12 cellular contexts compared by ENCODE assay signal in the genomic region with DNA sequence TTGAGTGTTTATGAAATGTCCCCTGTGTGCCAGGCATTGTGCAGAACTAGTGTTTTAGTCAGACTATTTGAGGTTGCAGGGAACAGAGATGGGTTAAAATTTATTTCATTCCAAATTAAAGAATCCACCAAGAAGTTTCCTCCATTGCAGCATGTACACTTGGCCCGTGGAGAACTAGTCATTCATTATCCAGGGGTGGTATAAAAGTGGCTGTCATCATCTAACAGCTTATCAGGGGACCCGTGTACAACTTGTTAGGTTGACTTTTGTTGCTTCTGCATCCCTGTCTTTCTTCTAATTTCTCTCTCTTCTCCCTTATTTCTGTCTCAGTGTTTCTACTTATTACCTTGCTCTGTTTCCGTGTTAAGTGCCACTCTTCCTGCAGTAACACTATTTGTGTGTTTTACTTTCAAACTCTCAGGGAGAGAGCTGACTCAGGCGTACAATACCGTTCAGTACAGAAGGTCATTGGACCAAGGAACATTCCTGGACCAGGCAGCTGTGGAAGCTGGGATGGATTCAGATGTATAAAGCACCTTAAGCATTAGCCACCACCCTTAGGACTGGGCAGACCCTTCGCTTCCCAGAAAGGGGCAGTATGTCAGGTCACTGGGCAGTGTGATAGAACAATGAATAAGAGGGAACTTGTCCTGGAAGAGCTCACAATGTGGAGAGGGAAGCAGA. TPM values are rescaled to one million over a fixed set of nuclear protein-coding genes. Genes with fewer than 3 reads are reported as not detected.
DNase-seq lines count a peak whose midpoint lies in the region; ATAC-seq and TF ChIP-seq lines count a peak whose summit lies in the region.
"Had no signal": no experiment of that assay in that cellular context is flagged by ENCODE, and none has a peak within 500 bp of the region (broad histone marks: within the 10 kb centered on the region; RNA-seq: fewer than 3 reads in every experiment).

No MANE protein-coding gene starts in this region.

- no peaks in the 10 kb centered on the region for H3K27me3 Mint-ChIP-seq in activated T-cell treated with anti-CD3 and anti-CD28 coated beads, Interleukin-2, amount 50 U/mL, for 72 hours (ENCODE audit: low read depth)
- H3K27me3 Mint-ChIP-seq in stimulated activated naive B cell treated with anti-CD40 and anti-IgM and Interleukin-4, amounts not matched to agents 10 μg/mL and 1 μg/mL and 100 μg/mL, for 72 hours = no peaks in the 10 kb centered on the region

- H3K27me3 ChIP-seq in brain microvascular endothelial cell (replicated peaks) = no peaks in the 10 kb centered on the region

- H3K36me3 Mint-ChIP-seq in activated T-cell treated with anti-CD3 and anti-CD28 coated beads, Interleukin-2, amount 50 U/mL, for 72 hours (ENCODE audit: insufficient read depth in 2 of 2) = peaks cover 0 to 1% of the 10 kb centered on the region in 2 donors
- H3K36me3 Mint-ChIP-seq in stimulated activated naive B cell treated with anti-CD40 and anti-IgM and Interleukin-4, amounts not matched to agents 10 μg/mL and 1 μg/mL and 100 μg/mL, for 72 hours = peaks cover 1 to 6% of the 10 kb centered on the region in 2 donors

- no peak overlapping the region for H3K4me3 ChIP-seq in brain microvascular endothelial cell (ENCODE audit: low read depth, low read length)
- H3K4me3 ChIP-seq: skin epidermis had no signal

- in situ Hi-C loops in brain microvascular endothelial cell (cut with HindIII; ENCODE audit: low pct_ligation_motif_present, low sequenced_read_pairs) = no loop called here

- no peak for ATAC-seq in activated T-cell treated with anti-CD3 and anti-CD28 coated beads, Interleukin-2, amount 50 U/mL, for 72 hours (replicated peaks in 1 of 2)
- peak; percentile 83 for ATAC-seq in left colon
- no peak for ATAC-seq in stimulated activated naive B cell treated with anti-CD40 and anti-IgM and Interleukin-4, amounts not matched to agents 10 μg/mL and 1 μg/mL and 100 μg/mL, for 72 hours (replicated peaks)
- ATAC-seq: PC-3 had no signal

- DNase-seq in activated T-cell treated with anti-CD3 and anti-CD28 coated beads, Interleukin-2, amount 50 U/mL, for 72 hours = no peak
- DNase-seq in activated T-cell treated with anti-CD3 and anti-CD28 coated beads, Interleukin-2, amount 50 U/mL, for 1 hour = no peak
- DNase-seq in brain microvascular endothelial cell = peak; percentile 31
- DNase-seq in left colon = no peak
- DNase-seq in stimulated activated naive B cell treated with anti-CD40 and anti-IgM and Interleukin-4, amounts not matched to agents 10 μg/mL and 1 μg/mL and 100 μg/mL, for 72 hours = no peak
- no peak for DNase-seq in epidermal melanocyte (ENCODE audit: insufficient read length, low spot score)
- DNase-seq in NOMO-1 treated with dmso at 0.1 percent for 144 hours (lab: John Stamatoyannopoulos, UW; ENCODE audit: unreplicated experiment) = no peak
- DNase-seq in cerebellar nuclear complex (lab: John Stamatoyannopoulos, UW) = no peak
- DNase-seq: activated CD4-positive, alpha-beta T cell treated with anti-CD3 and anti-CD28 coated beads, Interleukin-2, amount 50 U/mL, for 4 hours; PC-3; stimulated activated naive CD4-positive, alpha-beta T cell treated with Interleukin-2 at 50 U/mL for 16 hours had no signal

- H3K27ac ChIP-seq in brain microvascular endothelial cell = no peak overlapping the region

- peak overlapping the region; percentile 6 for H3K27ac Mint-ChIP-seq in activated T-cell treated with anti-CD3 and anti-CD28 coated beads, Interleukin-2, amount 50 U/mL, for 72 hours
- peak overlapping the region; percentile 15 for H3K27ac Mint-ChIP-seq in stimulated activated naive B cell treated with anti-CD40 and anti-IgM and Interleukin-4, amounts not matched to agents 10 μg/mL and 1 μg/mL and 100 μg/mL, for 72 hours

- H3K36me3 ChIP-seq in brain microvascular endothelial cell (replicated peaks) = no peaks in the 10 kb centered on the region

- H3K4me1 Mint-ChIP-seq in activated T-cell treated with anti-CD3 and anti-CD28 coated beads, Interleukin-2, amount 50 U/mL, for 72 hours (ENCODE audit: low read depth) = peaks cover 83% of the 10 kb centered on the region
- peaks cover 39 to 88% of the 10 kb centered on the region in 2 donors for H3K4me1 Mint-ChIP-seq in stimulated activated naive B cell treated with anti-CD40 and anti-IgM and Interleukin-4, amounts not matched to agents 10 μg/mL and 1 μg/mL and 100 μg/mL, for 72 hours

- H3K4me3 Mint-ChIP-seq in activated T-cell treated with anti-CD3 and anti-CD28 coated beads, Interleukin-2, amount 50 U/mL, for 72 hours = peak overlapping the region; percentile 44 to 63
- no peak overlapping the region for H3K4me3 Mint-ChIP-seq in stimulated activated naive B cell treated with anti-CD40 and anti-IgM and Interleukin-4, amounts not matched to agents 10 μg/mL and 1 μg/mL and 100 μg/mL, for 72 hours

- no peaks in the 10 kb centered on the region for H3K9me3 Mint-ChIP-seq in activated T-cell treated with anti-CD3 and anti-CD28 coated beads, Interleukin-2, amount 50 U/mL, for 72 hours
- H3K9me3 Mint-ChIP-seq in stimulated activated naive B cell treated with anti-CD40 and anti-IgM and Interleukin-4, amounts not matched to agents 10 μg/mL and 1 μg/mL and 100 μg/mL, for 72 hours = no peaks in the 10 kb centered on the region

- intact Hi-C loops in left colon (cut with DNase I, micrococcal nuclease) = no loop called here

- no peak for TF ChIP-seq CTCF in brain microvascular endothelial cell (IDR thresholded peaks at IDR 0.05; ENCODE audit: low read depth, low read length, missing control alignments)

RNA-seq across cellular contexts. Expression of a gene that starts 36.1 kb away (rescaled TPM):
- 10 to 100 TPM; 21.4 to 21.8 TPM for total RNA-seq in activated T-cell treated with anti-CD3 and anti-CD28 coated beads, Interleukin-2, amount 50 U/mL, for 72 hours
- 10 to 100 TPM in 1 of 2 donors, 1 to 10 TPM in 1; 9.4 to 12.5 TPM for total RNA-seq in left colon

RNA-seq across cellular contexts. Expression of a gene that starts 58.0 kb away (rescaled TPM):
- total RNA-seq in activated T-cell treated with anti-CD3 and anti-CD28 coated beads, Interleukin-2, amount 50 U/mL, for 72 hours = 1 to 10 TPM; 8.1 to 9.3 TPM
- 10 to 100 TPM; 17.1 to 26.3 TPM for total RNA-seq in left colon

Comparison
In these comparisons a context has a peak if more than half of its experiments do, and no peak if none do; other contexts are left out.
1. H3K4me3 Mint-ChIP-seq: peak in activated T-cell treated with anti-CD3 and anti-CD28 coated beads, Interleukin-2, amount 50 U/mL, for 72 hours (2 of 2); none in stimulated activated naive B cell treated with anti-CD40 and anti-IgM and Interleukin-4, amounts not matched to agents 10 μg/mL and 1 μg/mL and 100 μg/mL, for 72 hours (0 of 2).